Comparison of ENCODE assay signal across 8 cellular contexts in genomic region chr10:97648557-97649404, GRCh38. TPM values are rescaled to one million over a fixed set of nuclear protein-coding genes. Genes with fewer than 3 reads are reported as not detected.
DNase-seq lines count a peak whose midpoint lies in the region; ATAC-seq, FAIRE-seq and TF ChIP-seq lines count a peak whose summit lies in the region.

No MANE protein-coding gene starts in this region.

- H3K4me3 Mint-ChIP-seq in CD4-positive, CD25-positive, alpha-beta regulatory T cell, result peak overlapping the region; percentile 31 to 51 (median 44)
- peak overlapping the region; percentile 84 for H3K4me3 Mint-ChIP-seq in natural killer cell

- peak; percentile 97 to 99 for ATAC-seq in CD4-positive, CD25-positive, alpha-beta regulatory T cell (ENCODE audit: low read depth in 2 of 2)
- peak; percentile 56 for ATAC-seq in GM19467 (IDR thresholded peaks at IDR 0.05; ENCODE audit: unreplicated experiment)
- peak; percentile 96 to 100 (median 98) for ATAC-seq in natural killer cell

- H3K4me3 ChIP-seq in CD4-positive, CD25-positive, alpha-beta regulatory T cell (ENCODE audit: low read depth, low read length), result peak overlapping the region; percentile 69
- H3K4me3 ChIP-seq in kidney (ENCODE audit: low read length in 2 of 2), result no peak overlapping the region

- peaks cover 29% of the 10 kb centered on the region for H3K36me3 Mint-ChIP-seq in CD4-positive, CD25-positive, alpha-beta regulatory T cell
- H3K36me3 Mint-ChIP-seq in natural killer cell, result peaks cover 8% of the 10 kb centered on the region

- FAIRE-seq in kidney (lab: Jason Lieb, UNC), result no peak

- H3K9me3 Mint-ChIP-seq in CD4-positive, CD25-positive, alpha-beta regulatory T cell, result no peaks in the 10 kb centered on the region
- H3K9me3 Mint-ChIP-seq in natural killer cell, result no peaks in the 10 kb centered on the region

- intact Hi-C loops in natural killer cell (cut with micrococcal nuclease) (loop anchor here (1.0 to 10.0 kb wide), 5 partner anchors 8 to 354 kb away; partner anchors contain the start of genes ARHGAP19, AVPI1, MORN4 and PI4K2A), kidney (cut with DNase I) (no loop called here)

- H3K27ac ChIP-seq in CD4-positive, CD25-positive, alpha-beta regulatory T cell (ENCODE audit: insufficient read depth, low read length, poor library complexity, severe bottlenecking), result peak overlapping the region; percentile 73
- peak overlapping the region in 1 of 2 donors; percentile 41 for H3K27ac ChIP-seq in kidney (ENCODE audit: low read depth in 2 of 2, low read length in 2 of 2)

- peaks cover 34% of the 10 kb centered on the region for H3K36me3 ChIP-seq in CD4-positive, CD25-positive, alpha-beta regulatory T cell (ENCODE audit: control insufficient read depth, insufficient read depth, low read length)
- peaks cover 18 to 22% of the 10 kb centered on the region in 2 donors for H3K36me3 ChIP-seq in kidney (ENCODE audit: control insufficient read depth in 1 of 2, insufficient read depth in 2 of 2, low read length in 2 of 2)

- no peaks in the 10 kb centered on the region for H3K27me3 Mint-ChIP-seq in CD4-positive, CD25-positive, alpha-beta regulatory T cell
- H3K27me3 Mint-ChIP-seq in natural killer cell (ENCODE audit: low read depth in 2 of 2), result no peaks in the 10 kb centered on the region

- H3K9me3 ChIP-seq in CD4-positive, CD25-positive, alpha-beta regulatory T cell (ENCODE audit: control insufficient read depth in 2 of 2, low read length in 2 of 2), result no peaks in the 10 kb centered on the region
- H3K9me3 ChIP-seq in kidney (ENCODE audit: control insufficient read depth in 1 of 2, low read length in 2 of 2), result no peaks in the 10 kb centered on the region

- DNase-seq in CD4-positive, CD25-positive, alpha-beta regulatory T cell, result peak; percentile 16 to 87 (median 50)
- DNase-seq in HK-2 (ENCODE audit: unreplicated experiment) (peak; percentile 73), erythroblast (lab: John Stamatoyannopoulos, UW) (peak; percentile 76 to 77), natural killer cell (peak; percentile 42), kidney (no peak), NCI-H1436 treated with DMSO at 0.1 percent for 48 hours (lab: John Stamatoyannopoulos, UW) (no peak)
- DNase-seq in activated CD4-positive, alpha-beta T cell treated with anti-CD3 and anti-CD28 coated beads for 48 hours, result peak; percentile 54

- H3K9ac ChIP-seq in kidney (ENCODE audit: low read length in 2 of 2), result no peak overlapping the region

- peaks cover 11 to 32% (median 24%) of the 10 kb centered on the region in 4 donors for H3K4me1 Mint-ChIP-seq in CD4-positive, CD25-positive, alpha-beta regulatory T cell
- H3K4me1 Mint-ChIP-seq in natural killer cell, result peaks cover 19 to 31% of the 10 kb centered on the region in 2 donors

- TF ChIP-seq CTCF in natural killer cell (IDR thresholded peaks at IDR 0.05) (no peak), kidney (IDR thresholded peaks at IDR 0.05; ENCODE audit: borderline replicate concordance, extremely low read depth, insufficient read depth) (no peak)

- peaks cover 13% of the 10 kb centered on the region for H3K4me1 ChIP-seq in CD4-positive, CD25-positive, alpha-beta regulatory T cell (ENCODE audit: control insufficient read depth, insufficient read depth, low read length, poor library complexity, severe bottlenecking)
- peaks cover 2 to 5% of the 10 kb centered on the region in 2 donors for H3K4me1 ChIP-seq in kidney (ENCODE audit: control insufficient read depth in 1 of 2, insufficient read depth in 1 of 2, low read depth in 1 of 2, low read length in 2 of 2)

- H3K27me3 ChIP-seq in CD4-positive, CD25-positive, alpha-beta regulatory T cell (ENCODE audit: control insufficient read depth, insufficient read depth, low read length), result no peaks in the 10 kb centered on the region

- TF ChIP-seq POLR2A in erythroblast (IDR thresholded peaks at IDR 0.05; ENCODE audit: low read length), result peak; percentile 64

- H3K27ac Mint-ChIP-seq in CD4-positive, CD25-positive, alpha-beta regulatory T cell, result peak overlapping the region; percentile 86 to 94 (median 89)
- H3K27ac Mint-ChIP-seq in natural killer cell, result peak overlapping the region; percentile 93 to 94

RNA-seq across cellular contexts. Expression of gene PI4K2A, which starts 8.3 kb away (rescaled TPM):
- total RNA-seq in CD4-positive, CD25-positive, alpha-beta regulatory T cell, result 28.3 TPM
- 10 to 100 TPM in 2 of 4 donors, 1 to 10 TPM in 2; 7.9 to 11.7 (median 9.7) TPM for polyA plus RNA-seq in CD4-positive, CD25-positive, alpha-beta regulatory T cell
- total RNA-seq in natural killer cell (10 to 100 TPM; 41.3 to 66.1 (median 60.0) TPM), kidney (14.2 TPM)
- 17.3 TPM for polyA plus RNA-seq in kidney (ENCODE audit: insufficient read depth, low read depth, low replicate concordance)

RNA-seq across cellular contexts. Expression of gene MORN4, which starts 15.5 kb away (rescaled TPM):
- total RNA-seq in CD4-positive, CD25-positive, alpha-beta regulatory T cell, result 0.44 TPM
- polyA plus RNA-seq in CD4-positive, CD25-positive, alpha-beta regulatory T cell, result 1 to 10 TPM; 1.5 to 3.1 (median 2.2) TPM
- total RNA-seq in natural killer cell (1 to 10 TPM in 2 of 3 donors, under 1 TPM in 1; 0.14 to 2.0 (median 1.6) TPM), kidney (9.1 TPM)
- 21.2 TPM for polyA plus RNA-seq in kidney (ENCODE audit: insufficient read depth, low read depth, low replicate concordance)

RNA-seq across cellular contexts. Expression of gene AVPI1, which starts 38.3 kb away (rescaled TPM):
- 11.1 TPM for total RNA-seq in CD4-positive, CD25-positive, alpha-beta regulatory T cell
- 1 to 10 TPM; 1.9 to 3.2 (median 2.9) TPM for polyA plus RNA-seq in CD4-positive, CD25-positive, alpha-beta regulatory T cell
- total RNA-seq in natural killer cell, result 1 to 10 TPM; 6.1 to 8.4 (median 6.8) TPM
- 10.7 TPM for total RNA-seq in kidney
- polyA plus RNA-seq in kidney (ENCODE audit: insufficient read depth, low read depth, low replicate concordance), result 15.5 TPM

RNA-seq across cellular contexts. Expression of gene C10orf62, which starts 59.3 kb away (rescaled TPM):
- not detected for total RNA-seq in CD4-positive, CD25-positive, alpha-beta regulatory T cell
- polyA plus RNA-seq in CD4-positive, CD25-positive, alpha-beta regulatory T cell, result not detected
- under 1 TPM in 1 of 3 donors, not detected in 2; 0.32 TPM for total RNA-seq in natural killer cell
- total RNA-seq in kidney, result 1.6 TPM
- polyA plus RNA-seq in kidney (ENCODE audit: insufficient read depth, low read depth, low replicate concordance), result 0.77 TPM

Comparison
In these comparisons a context has a peak if more than half of its experiments do, and no peak if none do; other contexts are left out.
1. DNase-seq: peak in CD4-positive, CD25-positive, alpha-beta regulatory T cell (3 of 3), HK-2 (single experiment), activated CD4-positive, alpha-beta T cell treated with anti-CD3 and anti-CD28 coated beads for 48 hours (single experiment), erythroblast (2 of 2) and natural killer cell (single experiment); none in kidney (single experiment) and NCI-H1436 treated with DMSO at 0.1 percent for 48 hours (single experiment).
2. Peak in every context shown above with its lines, with median percentiles within 50 percentile points of each other: ATAC-seq.